22 cellular contexts compared by ENCODE assay signal in the genomic region with DNA sequence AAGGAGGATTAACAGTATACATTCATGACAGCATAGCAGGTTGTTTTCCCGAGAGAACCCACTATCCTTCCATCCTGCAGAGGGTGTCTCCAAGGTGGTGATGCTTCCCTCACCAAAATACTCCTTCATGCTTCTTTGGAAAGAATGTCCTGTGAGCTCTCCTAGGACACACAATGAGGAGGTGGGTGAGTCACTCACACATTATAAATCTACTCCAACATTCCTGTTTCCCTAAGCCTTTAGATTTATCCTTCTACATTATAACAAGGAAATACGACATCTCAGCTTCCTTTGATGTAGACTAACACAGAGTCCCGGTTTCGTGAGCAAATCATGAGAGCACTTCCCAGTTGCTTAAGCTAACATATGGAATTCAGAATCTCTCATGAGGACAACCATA.
"Had no signal": no experiment of that assay in that cellular context is flagged by ENCODE, and none has a peak within 500 bp of the region (broad histone marks: within the 10 kb centered on the region; RNA-seq: fewer than 3 reads in every experiment).

No MANE protein-coding gene starts in this region.

- H3K4me3 Mint-ChIP-seq: IgD-negative memory B cell had no signal

- H3K4me1 Mint-ChIP-seq: IgD-negative memory B cell had no signal

- H3K27ac ChIP-seq: KMS-11 had no signal

- H3K27ac Mint-ChIP-seq: IgD-negative memory B cell had no signal

- DNase-seq: Kasumi-1, MM.1S, NCI-H1092 treated with DMSO at 0.1 percent for 48 hours, NCI-H1436, NCI-H187, NCI-H2029, NCI-H2081 treated with DMSO at 0.1 percent for 48 hours, NCI-H2171, NCI-H226, NCI-H446, NCI-H510A, NCI-H524 treated with DMSO at 0.1 percent for 48 hours, NCI-H69, NCI-H774, RPMI8226, SHP77, SK-N-SH, SW 1271 had no signal

- H3K4me3 ChIP-seq: K562 had no signal

- H3K9me3 ChIP-seq: SK-N-SH had no signal

- ATAC-seq: HepG2, K562 had no signal

- H3K27me3 Mint-ChIP-seq: IgD-negative memory B cell had no signal
